Comparison of ENCODE assay signal across 26 cellular contexts in the genomic region with DNA sequence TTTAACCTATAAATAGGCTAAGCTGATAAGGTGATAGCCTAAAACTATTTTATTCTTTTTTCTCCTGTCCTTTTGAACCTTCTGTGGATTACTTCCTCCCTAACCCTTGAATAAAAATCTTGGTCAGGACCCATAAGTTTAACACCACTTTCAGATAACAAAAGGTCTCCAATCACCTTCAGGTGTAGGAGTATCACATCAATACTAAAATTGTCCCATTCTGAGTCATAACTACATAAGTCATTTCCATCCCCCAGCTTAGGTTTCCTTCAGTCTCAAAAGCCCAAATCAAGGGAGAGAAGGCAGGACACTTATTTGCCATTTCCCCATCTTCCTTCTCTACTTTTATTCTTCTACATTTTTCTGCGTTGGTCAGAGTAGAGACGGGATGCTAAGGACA. TPM values are rescaled to one million over a fixed set of nuclear protein-coding genes. Genes with fewer than 3 reads are reported as not detected.
DNase-seq lines count a peak whose midpoint lies in the region; ATAC-seq and TF ChIP-seq lines count a peak whose summit lies in the region.
"Had no signal": no experiment of that assay in that cellular context is flagged by ENCODE, and none has a peak within 500 bp of the region (broad histone marks: within the 10 kb centered on the region; RNA-seq: fewer than 3 reads in every experiment).

No MANE protein-coding gene starts in this region.

- H3K36me3 ChIP-seq in KMS-11 (ENCODE audit: insufficient read depth): no peaks in the 10 kb centered on the region
- H3K36me3 ChIP-seq: lower lobe of right lung, thyroid gland had no signal

- TF ChIP-seq CTCF in KMS-11 (conservative IDR thresholded peaks at IDR 0.05; ENCODE audit: low read depth, low read length): no peak

- no peak overlapping the region for H2AFZ ChIP-seq in KMS-11 (ENCODE audit: low read depth)
- H2AFZ ChIP-seq: parathyroid adenoma, PC-9 had no signal

- DNase-seq in NCI-H2029 treated with DMSO at 0.1 percent for 48 hours (lab: John Stamatoyannopoulos, UW) (no peak), Ammon's horn (ENCODE audit: low spot score) (no peak), left cardiac atrium (no peak)
- DNase-seq: activated CD4-positive, alpha-beta T cell treated with anti-CD3 and anti-CD28 coated beads, Interleukin-2, amount 50 U/mL, for 4 hours; activated effector memory CD4-positive, alpha-beta T cell treated with anti-CD3 and anti-CD28 coated beads, Interleukin-2, amount 50 U/mL, for 16 hours; dorsolateral prefrontal cortex; GDM1; glutamatergic neuron; HCEC 1CT; lower lobe of right lung; NCI-H1092; NCI-H1930; PC-9; SHP77 treated with DMSO at 0.1 percent for 48 hours; stimulated activated CD4-positive, alpha-beta T cell treated with anti-CD3 and anti-CD28 coated beads, Interleukin-4, amount 100 ng/mL, for 1 hour; stimulated activated naive CD4-positive, alpha-beta T cell treated with Interleukin-2 at 50 U/mL for 16 hours; T-helper 9 cell; thyroid gland had no signal

- no peaks in the 10 kb centered on the region for H4K20me1 ChIP-seq in KMS-11 (ENCODE audit: insufficient read depth)

- H3K9ac ChIP-seq in KMS-11: no peak overlapping the region
- H3K9ac ChIP-seq: parathyroid adenoma had no signal

- H3K27me3 ChIP-seq in KMS-11 (ENCODE audit: insufficient read depth, low read depth): no peaks in the 10 kb centered on the region
- H3K27me3 ChIP-seq: right atrium auricular region, thyroid gland had no signal

- H3K27ac ChIP-seq in KMS-11: no peak overlapping the region
- H3K27ac ChIP-seq: dorsolateral prefrontal cortex, lower lobe of right lung, parathyroid adenoma, PC-9, right atrium auricular region, thyroid gland had no signal

- H3K4me2 ChIP-seq in KMS-11: 0 out of 2 replicates have a peak overlapping the region, but pooled peaks have one; percentile 4
- H3K4me2 ChIP-seq: PC-9 had no signal

- H3K4me1 ChIP-seq in KMS-11 (ENCODE audit: low read depth, poor library complexity, severe bottlenecking): peaks cover 57% of the 10 kb centered on the region
- H3K4me1 ChIP-seq: lower lobe of right lung, parathyroid adenoma, right atrium auricular region, thyroid gland had no signal

- peak; percentile 37 for ATAC-seq in GM18498 (IDR thresholded peaks at IDR 0.05; ENCODE audit: unreplicated experiment)
- ATAC-seq in GM19395 (IDR thresholded peaks at IDR 0.05; ENCODE audit: unreplicated experiment): peak; percentile 58
- ATAC-seq in HG02852 (IDR thresholded peaks at IDR 0.05; ENCODE audit: unreplicated experiment): peak; percentile 52
- ATAC-seq in GM21786 (IDR thresholded peaks at IDR 0.05; ENCODE audit: unreplicated experiment): no peak
- no peak for ATAC-seq in left cardiac atrium
- ATAC-seq: lower lobe of right lung had no signal

- no peak overlapping the region for H3K4me3 ChIP-seq in KMS-11 (IDR thresholded peaks at IDR 0.05; ENCODE audit: insufficient read depth, low read depth, low read length)
- H3K4me3 ChIP-seq: dorsolateral prefrontal cortex, lower lobe of right lung, PC-9, right atrium auricular region, thyroid gland had no signal

- intact Hi-C loops in left cardiac atrium (cut with DNase I): no loop called here

- H3K79me2 ChIP-seq in KMS-11 (ENCODE audit: insufficient read depth, low read depth): no peaks in the 10 kb centered on the region
- H3K79me2 ChIP-seq: parathyroid adenoma had no signal

RNA-seq across cellular contexts. Expression of gene WNT16, which starts 56.9 kb away (rescaled TPM):
- total RNA-seq in left cardiac atrium: not detected
- total RNA-seq: lower lobe of right lung, NCI-H460, PC-9, thyroid gland had no signal

Comparison
In these comparisons a context has a peak if more than half of its experiments do, and no peak if none do; other contexts are left out.
1. ATAC-seq: peak in GM18498 (single experiment), GM19395 (single experiment) and HG02852 (single experiment); none in GM21786 (single experiment) and left cardiac atrium (0 of 2).